In genomic region chr1:223141021-223141420, GRCh38 we compare ENCODE assay signal across 17 cellular contexts. TPM values are rescaled to one million over a fixed set of nuclear protein-coding genes. Genes with fewer than 3 reads are reported as not detected.
A peak's percentile ranks its signal among the peaks of the same experiment; 100 is the strongest.
DNase-seq lines count a peak whose midpoint lies in the region; ATAC-seq and TF ChIP-seq lines count a peak whose summit lies in the region.
"Had no signal": no experiment of that assay in that cellular context is flagged by ENCODE, and none has a peak within 500 bp of the region (broad histone marks: within the 10 kb centered on the region; RNA-seq: fewer than 3 reads in every experiment).

No MANE protein-coding gene starts in this region.

- peaks cover 3% of the 10 kb centered on the region for H3K27me3 Mint-ChIP-seq in activated T-cell treated with anti-CD3 and anti-CD28 coated beads, Interleukin-2, amount 50 U/mL, for 4 hours (ENCODE audit: low read depth)
- no peaks in the 10 kb centered on the region for H3K27me3 Mint-ChIP-seq in activated T-cell treated with anti-CD3 and anti-CD28 coated beads, Interleukin-2, amount 50 U/mL, for 24 hours
- H3K27me3 Mint-ChIP-seq: activated naive CD8-positive, alpha-beta T cell had no signal

- peaks cover 3% of the 10 kb centered on the region for H3K36me3 Mint-ChIP-seq in activated T-cell treated with anti-CD3 and anti-CD28 coated beads, Interleukin-2, amount 50 U/mL, for 4 hours (ENCODE audit: insufficient read depth)
- H3K36me3 Mint-ChIP-seq in activated T-cell treated with anti-CD3 and anti-CD28 coated beads, Interleukin-2, amount 50 U/mL, for 24 hours (ENCODE audit: low read depth), result no peaks in the 10 kb centered on the region
- H3K36me3 Mint-ChIP-seq: activated naive CD8-positive, alpha-beta T cell had no signal

- H3K4me3 Mint-ChIP-seq in activated T-cell treated with anti-CD3 and anti-CD28 coated beads, Interleukin-2, amount 50 U/mL, for 4 hours, result peak overlapping the region; percentile 24
- no peak overlapping the region for H3K4me3 Mint-ChIP-seq in activated T-cell treated with anti-CD3 and anti-CD28 coated beads, Interleukin-2, amount 50 U/mL, for 24 hours
- H3K4me3 Mint-ChIP-seq: activated naive CD8-positive, alpha-beta T cell had no signal

- DNase-seq in activated T-cell treated with anti-CD3 and anti-CD28 coated beads, Interleukin-2, amount 50 U/mL, for 4 hours, result no peak
- no peak for DNase-seq in activated T-cell treated with anti-CD3 and anti-CD28 coated beads, Interleukin-2, amount 50 U/mL, for 24 hours
- DNase-seq in upper lobe of right lung (no peak), kidney glomerular epithelial cell (lab: John Stamatoyannopoulos, UW) (no peak), cerebellum (ENCODE audit: low spot score) (no peak)
- DNase-seq: activated CD4-positive, alpha-beta T cell treated with anti-CD3 and anti-CD28 coated beads, Interleukin-2, amount 50 U/mL, for 4 hours; activated T-cell treated with anti-CD3 and anti-CD28 coated beads, Interleukin-2, amount 50 U/mL, for 1 hour; effector CD8-positive, alpha-beta T cell; GOT3; kidney; NCI-H2081 treated with DMSO at 0.1 percent for 48 hours had no signal

- H3K4me1 ChIP-seq in mesodermal cell (ENCODE audit: control insufficient read depth, insufficient read depth, low read length, poor library complexity, severe bottlenecking), result peaks cover 9% of the 10 kb centered on the region
- peaks cover 46% of the 10 kb centered on the region for H3K4me1 ChIP-seq in upper lobe of right lung

- ATAC-seq in activated T-cell treated with anti-CD3 and anti-CD28 coated beads, Interleukin-2, amount 50 U/mL, for 4 hours, result no peak
- ATAC-seq in esophagus mucosa, result peak; percentile 20
- ATAC-seq in upper lobe of right lung, result no peak
- ATAC-seq in GM19324 (IDR thresholded peaks at IDR 0.05; ENCODE audit: low FRiP score, unreplicated experiment), result no peak

- WGBS in mesodermal cell (ENCODE audit: insufficient coverage in 2 of 2), 2 experiments, result 57 to 68% methylated on average over 5 of the region's 5 CpGs

- intact Hi-C loops in upper lobe of right lung (cut with DNase I), result no loop called here

- no peak overlapping the region for H3K4me3 ChIP-seq in mesodermal cell (ENCODE audit: extremely low read depth, insufficient read depth, low read length, poor library complexity, severe bottlenecking)
- peak overlapping the region; percentile 4 for H3K4me3 ChIP-seq in upper lobe of right lung

- H3K9me3 Mint-ChIP-seq in activated T-cell treated with anti-CD3 and anti-CD28 coated beads, Interleukin-2, amount 50 U/mL, for 4 hours, result peaks cover 6% of the 10 kb centered on the region
- no peaks in the 10 kb centered on the region for H3K9me3 Mint-ChIP-seq in activated T-cell treated with anti-CD3 and anti-CD28 coated beads, Interleukin-2, amount 50 U/mL, for 24 hours

- no peak for TF ChIP-seq CTCF in upper lobe of right lung (IDR thresholded peaks at IDR 0.05)

- peaks cover 29% of the 10 kb centered on the region for H3K4me1 Mint-ChIP-seq in activated T-cell treated with anti-CD3 and anti-CD28 coated beads, Interleukin-2, amount 50 U/mL, for 4 hours (ENCODE audit: low read depth)
- H3K4me1 Mint-ChIP-seq in activated T-cell treated with anti-CD3 and anti-CD28 coated beads, Interleukin-2, amount 50 U/mL, for 24 hours (ENCODE audit: low read depth), result peaks cover 19% of the 10 kb centered on the region

- no peak overlapping the region for H3K27ac Mint-ChIP-seq in activated T-cell treated with anti-CD3 and anti-CD28 coated beads, Interleukin-2, amount 50 U/mL, for 24 hours
- H3K27ac Mint-ChIP-seq: activated naive CD8-positive, alpha-beta T cell had no signal

- H3K9me3 ChIP-seq in mesodermal cell (ENCODE audit: control insufficient read depth, low read length) (no peaks in the 10 kb centered on the region), upper lobe of right lung (no peaks in the 10 kb centered on the region)

- no peaks in the 10 kb centered on the region for H3K27me3 ChIP-seq in upper lobe of right lung

- H3K36me3 ChIP-seq in mesodermal cell (ENCODE audit: control insufficient read depth, insufficient read depth, low read length), result no peaks in the 10 kb centered on the region
- H3K36me3 ChIP-seq in upper lobe of right lung, result no peaks in the 10 kb centered on the region

- peak overlapping the region; percentile 41 for H3K27ac ChIP-seq in mesodermal cell (ENCODE audit: low read depth, low read length, severe bottlenecking)
- H3K27ac ChIP-seq in upper lobe of right lung, result peak overlapping the region; percentile 18
- H3K27ac ChIP-seq: 22Rv1, C4-2B had no signal

RNA-seq across cellular contexts. Expression of gene TLR5, which starts 2.0 kb away (rescaled TPM):
- under 1 TPM; 0.05 to 0.33 (median 0.05) TPM for total RNA-seq in activated T-cell treated with anti-CD3 and anti-CD28 coated beads, Interleukin-2, amount 50 U/mL, for 4 hours
- total RNA-seq in esophagus mucosa (11.1 TPM), upper lobe of right lung (22.3 TPM), cerebellum (3.3 TPM)
- 0.88 TPM for polyA plus RNA-seq in mesodermal cell (2013, experiment 1 of 2)
- polyA plus RNA-seq in mesodermal cell (2013, experiment 2 of 2), result 1.9 TPM
